Comparison of ENCODE assay signal across 32 cellular contexts in genomic region chr4:150805183-150806025, GRCh38.
"Had no signal": no experiment of that assay in that cellular context is flagged by ENCODE, and none has a peak within 500 bp of the region (broad histone marks: within the 10 kb centered on the region; RNA-seq: fewer than 3 reads in every experiment).

No MANE protein-coding gene starts in this region.

- H3K4me3 ChIP-seq: ascending aorta, cardiac muscle cell, Peyer's patch had no signal

- H3K9me3 Mint-ChIP-seq: activated naive CD4-positive, alpha-beta T cell treated with anti-CD3 and anti-CD28 coated beads, Interleukin-2, amount 10 ng/mL, durations not matched to agents 7 days and 5 days; activated naive CD8-positive, alpha-beta T cell treated with anti-CD3 and anti-CD28 coated beads for 36 hours had no signal

- H3K27ac ChIP-seq: ascending aorta, cardiac muscle cell, Peyer's patch, WERI-Rb-1 had no signal

- H3K4me1 ChIP-seq: ascending aorta, Peyer's patch had no signal

- DNase-seq: activated CD4-positive, alpha-beta memory T cell treated with anti-CD3 and anti-CD28 coated beads, Interleukin-2, amount 10 ng/mL, durations not matched to agents 7 days and 5 days; activated CD4-positive, alpha-beta T cell treated with anti-CD3 and anti-CD28 coated beads for 1 hour; activated CD4-positive, alpha-beta T cell treated with anti-CD3 and anti-CD28 coated beads for 48 hours; activated CD4-positive, CD25-positive, alpha-beta regulatory T cell; activated CD8-positive, alpha-beta memory T cell treated with anti-CD3 and anti-CD28 coated beads for 24 hours; activated CD8-positive, alpha-beta memory T cell treated with anti-CD3 and anti-CD28 coated beads, Interleukin-2, amount 10 ng/mL, durations not matched to agents 7 days and 5 days; activated CD8-positive, alpha-beta memory T cell treated with anti-CD3 and anti-CD28 coated beads, Interleukin-2, amount 50 U/mL, for 48 hours; activated naive CD4-positive, alpha-beta T cell treated with anti-CD3 and anti-CD28 coated beads, Interleukin-2, amount 10 ng/mL, durations not matched to agents 7 days and 5 days; activated naive CD8-positive, alpha-beta T cell treated with anti-CD3 and anti-CD28 coated beads for 36 hours; amygdala; NCI-H1092 treated with DMSO at 0.1 percent for 48 hours; NCI-H1417; NCI-H146; NCI-H187; NCI-H2029 treated with DMSO at 0.1 percent for 48 hours; NCI-H2107; NCI-H2171; NCI-H510A; NCI-H526; NCI-H748 treated with DMSO at 0.1 percent for 48 hours; NK-92 treated with Interleukin-12 subunit alpha and Interleukin-12 subunit beta, amount 100 ng/mL, for 24 hours; PC-3; Peyer's patch; RPMI8226; SIG-M5; SW 1271; T-helper 1 cell; T-helper 2 cell; T-helper 9 cell; WERI-Rb-1 had no signal

- ATAC-seq: activated CD8-positive, alpha-beta memory T cell treated with anti-CD3 and anti-CD28 coated beads, Interleukin-2, amount 10 ng/mL, durations not matched to agents 7 days and 5 days; PC-3 had no signal

- H3K27ac Mint-ChIP-seq: activated CD4-positive, alpha-beta memory T cell treated with anti-CD3 and anti-CD28 coated beads, Interleukin-2, amount 10 ng/mL, durations not matched to agents 7 days and 5 days; activated CD8-positive, alpha-beta memory T cell treated with anti-CD3 and anti-CD28 coated beads, Interleukin-2, amount 10 ng/mL, durations not matched to agents 7 days and 5 days; activated naive CD4-positive, alpha-beta T cell treated with anti-CD3 and anti-CD28 coated beads, Interleukin-2, amount 10 ng/mL, durations not matched to agents 7 days and 5 days; activated naive CD8-positive, alpha-beta T cell treated with anti-CD3 and anti-CD28 coated beads for 36 hours had no signal

- H3K27me3 Mint-ChIP-seq: activated CD4-positive, alpha-beta memory T cell treated with anti-CD3 and anti-CD28 coated beads, Interleukin-2, amount 10 ng/mL, durations not matched to agents 7 days and 5 days; activated CD8-positive, alpha-beta memory T cell treated with anti-CD3 and anti-CD28 coated beads, Interleukin-2, amount 10 ng/mL, durations not matched to agents 7 days and 5 days; activated naive CD4-positive, alpha-beta T cell treated with anti-CD3 and anti-CD28 coated beads, Interleukin-2, amount 10 ng/mL, durations not matched to agents 7 days and 5 days; activated naive CD8-positive, alpha-beta T cell treated with anti-CD3 and anti-CD28 coated beads for 36 hours had no signal

- H3K36me3 ChIP-seq: ascending aorta, cardiac muscle cell, Peyer's patch, WERI-Rb-1 had no signal

- H3K4me3 Mint-ChIP-seq: activated CD4-positive, alpha-beta memory T cell treated with anti-CD3 and anti-CD28 coated beads, Interleukin-2, amount 10 ng/mL, durations not matched to agents 7 days and 5 days; activated CD8-positive, alpha-beta memory T cell treated with anti-CD3 and anti-CD28 coated beads, Interleukin-2, amount 10 ng/mL, durations not matched to agents 7 days and 5 days; activated naive CD4-positive, alpha-beta T cell treated with anti-CD3 and anti-CD28 coated beads, Interleukin-2, amount 10 ng/mL, durations not matched to agents 7 days and 5 days; activated naive CD8-positive, alpha-beta T cell treated with anti-CD3 and anti-CD28 coated beads for 36 hours had no signal

- H3K27me3 ChIP-seq: ascending aorta, cardiac muscle cell, Peyer's patch had no signal

- H3K9me3 ChIP-seq: ascending aorta, Peyer's patch had no signal

- H3K4me1 Mint-ChIP-seq: activated CD4-positive, alpha-beta memory T cell treated with anti-CD3 and anti-CD28 coated beads, Interleukin-2, amount 10 ng/mL, durations not matched to agents 7 days and 5 days; activated CD8-positive, alpha-beta memory T cell treated with anti-CD3 and anti-CD28 coated beads, Interleukin-2, amount 10 ng/mL, durations not matched to agents 7 days and 5 days; activated naive CD4-positive, alpha-beta T cell treated with anti-CD3 and anti-CD28 coated beads, Interleukin-2, amount 10 ng/mL, durations not matched to agents 7 days and 5 days; activated naive CD8-positive, alpha-beta T cell treated with anti-CD3 and anti-CD28 coated beads for 36 hours had no signal
